Comparison of ENCODE assay signal across 7 cellular contexts in the genomic region with DNA sequence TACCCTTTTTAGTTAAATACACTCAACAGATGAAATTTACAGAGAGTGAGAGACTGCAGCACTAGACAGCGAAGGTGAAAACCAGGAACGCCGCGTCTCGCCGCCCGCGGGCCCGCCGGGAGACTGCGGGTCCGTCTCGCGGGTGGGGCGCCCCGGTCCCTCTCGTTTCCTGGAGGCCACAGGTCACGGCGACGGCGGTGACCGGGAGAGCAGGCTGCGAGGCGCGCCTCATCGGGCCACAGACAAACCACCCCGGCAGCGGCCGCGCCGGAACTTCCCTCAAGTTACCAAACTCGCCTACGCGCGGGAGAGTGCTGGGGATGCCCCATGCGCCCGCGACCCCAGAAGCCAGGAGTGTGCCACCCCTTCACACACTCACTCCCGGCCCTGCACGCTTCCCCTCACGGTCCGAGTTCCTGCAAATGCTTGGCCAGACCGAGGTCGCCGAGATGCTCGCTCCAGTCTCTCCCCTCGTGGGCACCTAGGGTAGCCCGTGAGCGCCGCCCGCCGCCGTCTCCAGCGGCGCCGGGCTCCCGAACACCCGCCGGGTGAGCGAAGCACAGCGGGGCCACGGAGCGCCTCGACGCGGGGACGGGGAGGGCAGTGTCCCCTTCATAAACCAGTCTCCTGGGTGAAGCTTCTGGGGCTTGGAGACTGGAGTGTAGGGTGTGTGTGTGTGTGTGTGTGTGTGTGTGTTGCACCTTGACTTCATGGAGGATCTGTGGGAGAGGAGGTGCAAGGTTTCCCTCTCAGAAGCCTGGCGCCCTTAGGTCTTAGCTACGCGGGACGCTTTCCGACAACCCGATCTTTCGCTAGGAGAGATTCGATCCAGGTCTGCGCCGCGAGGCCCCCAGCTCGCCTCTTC. TPM values are rescaled to one million over a fixed set of nuclear protein-coding genes. Genes with fewer than 3 reads are reported as not detected.
A peak's percentile ranks its signal among the peaks of the same experiment; 100 is the strongest.
DNase-seq lines count a peak whose midpoint lies in the region; ATAC-seq and TF ChIP-seq lines count a peak whose summit lies in the region.

No MANE protein-coding gene starts in this region.

- peak overlapping the region; percentile 70 for H3K4me3 ChIP-seq in mononuclear cell (ENCODE audit: low read length)

- no peaks in the 10 kb centered on the region for H3K9me3 Mint-ChIP-seq in endothelial cell (ENCODE audit: unreplicated experiment)

- peaks cover 10% of the 10 kb centered on the region for H3K4me1 Mint-ChIP-seq in endothelial cell (ENCODE audit: unreplicated experiment)

- ATAC-seq in GM19023 (IDR thresholded peaks at IDR 0.05; ENCODE audit: unreplicated experiment) (peak; percentile 27), GM21381 (IDR thresholded peaks at IDR 0.05; ENCODE audit: unreplicated experiment) (no peak)

- no peak overlapping the region for H3K27ac Mint-ChIP-seq in endothelial cell (ENCODE audit: unreplicated experiment)

- peaks cover 10% of the 10 kb centered on the region for H3K27me3 Mint-ChIP-seq in endothelial cell (ENCODE audit: unreplicated experiment)

- H3K4me3 Mint-ChIP-seq in endothelial cell (ENCODE audit: unreplicated experiment) = peak overlapping the region; percentile 88

- DNase-seq in LHCN-M2 (ENCODE audit: low read depth) = peak; percentile 8
- DNase-seq in activated CD8-positive, alpha-beta memory T cell treated with anti-CD3 and anti-CD28 coated beads, Interleukin-2, amount 50 U/mL, for 24 hours (ENCODE audit: extremely low read depth) = peak; percentile 68
- peak; percentile 42 for DNase-seq in endothelial cell (ENCODE audit: low spot score)
- DNase-seq in stimulated activated CD8-positive, alpha-beta memory T cell treated with anti-CD3 and anti-CD28 coated beads, Interleukin-15, amount 100 ng/mL, for 48 hours (ENCODE audit: low read depth in 2 of 2) = peak; percentile 79 to 80

- TF ChIP-seq CTCF in endothelial cell (IDR thresholded peaks at IDR 0.05; ENCODE audit: unreplicated experiment) = no peak

- peaks cover 5% of the 10 kb centered on the region for H3K36me3 Mint-ChIP-seq in endothelial cell (ENCODE audit: low read depth, unreplicated experiment)

- peaks cover 53% of the 10 kb centered on the region for H3K4me1 ChIP-seq in mononuclear cell (ENCODE audit: insufficient read depth, low read length)

- peaks cover 49% of the 10 kb centered on the region for H3K27me3 ChIP-seq in mononuclear cell (ENCODE audit: insufficient read depth, low read length)

- H3K9me3 ChIP-seq in mononuclear cell (ENCODE audit: low read depth, low read length) = no peaks in the 10 kb centered on the region

RNA-seq across cellular contexts. Expression of a gene that starts 1.4 kb away (rescaled TPM):
- 0.06 TPM in 1 of 2 replicates, not detected in the other for total RNA-seq in LHCN-M2 (2014; rRNA removed)
- 0.11 TPM for polyA plus RNA-seq in LHCN-M2 (2012)
- total RNA-seq in endothelial cell (ENCODE audit: unreplicated experiment) = 3.9 TPM
- 37.6 TPM for total RNA-seq in mononuclear cell

Comparison
In these comparisons a context has a peak if more than half of its experiments do, and no peak if none do; other contexts are left out.
1. DNase-seq: peak in every context shown above with its lines; median percentile 80 in stimulated activated CD8-positive, alpha-beta memory T cell treated with anti-CD3 and anti-CD28 coated beads, Interleukin-15, amount 100 ng/mL, for 48 hours; 68 in activated CD8-positive, alpha-beta memory T cell treated with anti-CD3 and anti-CD28 coated beads, Interleukin-2, amount 50 U/mL, for 24 hours; 42 in endothelial cell; 8 in LHCN-M2.